Comparison of ENCODE assay signal across 8 cellular contexts in genomic region chr11:118434553-118435232, GRCh38. TPM values are rescaled to one million over a fixed set of nuclear protein-coding genes. Genes with fewer than 3 reads are reported as not detected.
DNase-seq lines count a peak whose midpoint lies in the region; ATAC-seq and TF ChIP-seq lines count a peak whose summit lies in the region.

No MANE protein-coding gene starts in this region.

- ATAC-seq in T-helper 17 cell (peak; percentile 26), HG03025 (IDR thresholded peaks at IDR 0.05; ENCODE audit: low FRiP score, unreplicated experiment) (no peak), HG03196 (IDR thresholded peaks at IDR 0.05; ENCODE audit: unreplicated experiment) (no peak)

- in situ Hi-C loops in brain microvascular endothelial cell (cut with HindIII; ENCODE audit: low pct_ligation_motif_present, low sequenced_read_pairs) = no loop called here

- peaks cover 14 to 52% (median 20%) of the 10 kb centered on the region in 4 donors for H3K4me1 Mint-ChIP-seq in CD4-positive, alpha-beta memory T cell
- peaks cover 34% of the 10 kb centered on the region for H3K4me1 Mint-ChIP-seq in T-helper 17 cell

- CTCF ChIA-PET in CD4-positive, alpha-beta memory T cell (lab: Charles Lee; ENCODE audit: partially characterized antibody) = interaction anchor here (0.9 to 1.8 kb wide), 5 partner anchors 10 to 55 kb away, joined by 3 to 5 read pairs (median 4); no protein-coding TSS in a partner anchor

- peak overlapping the region; percentile 87 to 99 (median 94) for H3K4me3 Mint-ChIP-seq in CD4-positive, alpha-beta memory T cell
- H3K4me3 Mint-ChIP-seq in T-helper 17 cell = peak overlapping the region; percentile 98

- no peak for TF ChIP-seq EP300 in Ishikawa (IDR thresholded peaks at IDR 0.05; ENCODE audit: borderline replicate concordance)

- peak in 4 of 5 donors; percentile 1 to 77 (median 35) for DNase-seq in CD4-positive, alpha-beta memory T cell
- DNase-seq in T-helper 17 cell = peak; percentile 20 to 26 (median 22)
- DNase-seq in brain microvascular endothelial cell = no peak
- DNase-seq in islet precursor cell = peak; percentile 77
- peak; percentile 82 for DNase-seq in spleen

- TF ChIP-seq RAD21 in Ishikawa (IDR thresholded peaks at IDR 0.05; ENCODE audit: low read depth) = no peak

- no peaks in the 10 kb centered on the region for H3K36me3 ChIP-seq in CD4-positive, alpha-beta memory T cell (ENCODE audit: insufficient read depth, low read length)
- H3K36me3 ChIP-seq in brain microvascular endothelial cell (replicated peaks) (no peaks in the 10 kb centered on the region), spleen (no peaks in the 10 kb centered on the region)

- no peaks in the 10 kb centered on the region for H3K27me3 ChIP-seq in CD4-positive, alpha-beta memory T cell (ENCODE audit: insufficient read depth, low read length)
- H3K27me3 ChIP-seq in brain microvascular endothelial cell (replicated peaks) = no peaks in the 10 kb centered on the region
- peaks cover 0 to 3% (median 0%) of the 10 kb centered on the region in 7 donors for H3K27me3 ChIP-seq in spleen (replicated peaks in 1 of 7)

- peak; percentile 5 for TF ChIP-seq CTCF in brain microvascular endothelial cell (IDR thresholded peaks at IDR 0.05; ENCODE audit: low read depth, low read length, missing control alignments)
- no peak for TF ChIP-seq CTCF in spleen (IDR thresholded peaks at IDR 0.05 in 8 of 11, conservative IDR thresholded peaks at IDR 0.05 in 3 of 11)

- H3K27me3 Mint-ChIP-seq in CD4-positive, alpha-beta memory T cell = peaks cover 1 to 7% of the 10 kb centered on the region in 2 donors
- H3K27me3 Mint-ChIP-seq in T-helper 17 cell = no peaks in the 10 kb centered on the region

- H3K9me3 Mint-ChIP-seq in CD4-positive, alpha-beta memory T cell = peaks cover 0 to 3% (median 0%) of the 10 kb centered on the region in 8 donors

- 0 to 1% (median 0%) methylated on average over 24 to 35 of the region's 35 CpGs for WGBS in spleen, 5 donors

- peaks cover 0 to 37% of the 10 kb centered on the region in 2 donors for H3K36me3 Mint-ChIP-seq in CD4-positive, alpha-beta memory T cell
- H3K36me3 Mint-ChIP-seq in T-helper 17 cell (ENCODE audit: low read depth) = no peaks in the 10 kb centered on the region

- peak overlapping the region; percentile 82 to 92 for H3K4me3 ChIP-seq in CD4-positive, alpha-beta memory T cell (ENCODE audit: low read length in 2 of 2)
- H3K4me3 ChIP-seq in brain microvascular endothelial cell (ENCODE audit: low read depth, low read length) = peak overlapping the region; percentile 70
- H3K4me3 ChIP-seq in spleen = peak overlapping the region; percentile 62 to 98 (median 94)

- H3K4me1 ChIP-seq in CD4-positive, alpha-beta memory T cell (ENCODE audit: insufficient read depth, low read length) = peaks cover 17% of the 10 kb centered on the region
- peaks cover 12 to 49% (median 34%) of the 10 kb centered on the region in 6 donors for H3K4me1 ChIP-seq in spleen

- H3K9me3 ChIP-seq in CD4-positive, alpha-beta memory T cell (ENCODE audit: control insufficient read depth in 1 of 2, low read length in 2 of 2) = no peaks in the 10 kb centered on the region
- H3K9me3 ChIP-seq in T-helper 17 cell (ENCODE audit: control insufficient read depth, low read length, poor library complexity, severe bottlenecking) (no peaks in the 10 kb centered on the region), spleen (no peaks in the 10 kb centered on the region)

- TF ChIP-seq POLR2A in spleen (IDR thresholded peaks at IDR 0.05) = no peak

- POLR2A ChIA-PET in CD4-positive, alpha-beta memory T cell (lab: Charles Lee; ENCODE audit: partially characterized antibody) = interaction anchor here (0.6 to 6.8 kb wide), 23 partner anchors 10 to 356 kb away, joined by 3 to 163 read pairs (median 6); partner anchors contain the start of genes ARCN1, ATP5MG, CD3D and DDX6

- intact Hi-C loops in CD4-positive, alpha-beta memory T cell (cut with micrococcal nuclease) = loop anchor here (5.0 kb wide), 3 partner anchors 127 to 583 kb away; partner anchors contain the start of genes ARCN1, RPS25 and TRAPPC4
- intact Hi-C loops in spleen (cut with DNase I; ENCODE audit: low total_unique reads) = no loop called here

- peak overlapping the region; percentile 92 for H3K27ac ChIP-seq in CD4-positive, alpha-beta memory T cell (ENCODE audit: low read depth, low read length)
- no peak overlapping the region for H3K27ac ChIP-seq in brain microvascular endothelial cell
- peak overlapping the region in 7 of 8 donors; percentile 88 to 96 (median 94) for H3K27ac ChIP-seq in spleen

- peak overlapping the region; percentile 93 to 99 (median 97) for H3K27ac Mint-ChIP-seq in CD4-positive, alpha-beta memory T cell
- peak overlapping the region; percentile 95 for H3K27ac Mint-ChIP-seq in T-helper 17 cell

TF ChIP-seq in Ishikawa, 13 proteins besides CTCF, POLR2A, EP300 and RAD21:
- no peak for TF ChIP-seq CEBPB (IDR thresholded peaks at IDR 0.05)
- peak; percentile 42; the same call in 1 of the 2 replicates for TF ChIP-seq MAX (IDR thresholded peaks at IDR 0.05)
- no peak for TF ChIP-seq EGR1 (IDR thresholded peaks at IDR 0.05)
- TF ChIP-seq FOXM1 (IDR thresholded peaks at IDR 0.05; ENCODE audit: borderline replicate concordance, low read depth) = no peak
- TF ChIP-seq NFIC (IDR thresholded peaks at IDR 0.05) = no peak
- no peak for TF ChIP-seq TCF12 (IDR thresholded peaks at IDR 0.05; ENCODE audit: low read depth)
- peak; percentile 87 for TF ChIP-seq REST (IDR thresholded peaks at IDR 0.05; ENCODE audit: low read depth)
- peak; percentile 57; the same call in 1 of the 2 replicates for TF ChIP-seq ZBTB7A (IDR thresholded peaks at IDR 0.05; ENCODE audit: low read depth)

RNA-seq across cellular contexts. Expression of gene KMT2A, which starts 1.6 kb away (rescaled TPM):
- total RNA-seq in CD4-positive, alpha-beta memory T cell = 100 to 1,000 TPM; 185 to 202 TPM
- 10 to 100 TPM in 1 of 2 donors, 1 to 10 TPM in 1; 4.6 to 51.9 TPM for polyA plus RNA-seq in CD4-positive, alpha-beta memory T cell
- 100 to 1,000 TPM; 156 to 178 TPM for total RNA-seq in T-helper 17 cell
- 100 to 1,000 TPM in 6 of 7 donors, 10 to 100 TPM in 1; 97.4 to 134 (median 105) TPM for total RNA-seq in spleen
- 10 to 100 TPM in 1 of 3 donors, 1 to 10 TPM in 2; 5.9 to 11.9 (median 7.9) TPM for polyA plus RNA-seq in spleen

RNA-seq across cellular contexts. Expression of gene ATP5MG, which starts 33.3 kb away (rescaled TPM):
- total RNA-seq in CD4-positive, alpha-beta memory T cell = 100 to 1,000 TPM; 158 to 161 TPM
- 100 to 1,000 TPM; 595 to 704 TPM for polyA plus RNA-seq in CD4-positive, alpha-beta memory T cell
- 100 to 1,000 TPM; 183 to 184 TPM for total RNA-seq in T-helper 17 cell
- total RNA-seq in spleen = 100 to 1,000 TPM in 4 of 7 donors, 10 to 100 TPM in 3; 34.5 to 154 (median 135) TPM
- 100 to 1,000 TPM; 178 to 258 (median 232) TPM for polyA plus RNA-seq in spleen
